ENCODE assay signal across 9 cellular contexts in genomic region chr1:232805269-232806070, GRCh38. TPM values are rescaled to one million over a fixed set of nuclear protein-coding genes. Genes with fewer than 3 reads are reported as not detected.
DNase-seq lines count a peak whose midpoint lies in the region; ATAC-seq, FAIRE-seq and TF ChIP-seq lines count a peak whose summit lies in the region.
"Had no signal": no experiment of that assay in that cellular context is flagged by ENCODE, and none has a peak within 500 bp of the region (broad histone marks: within the 10 kb centered on the region; RNA-seq: fewer than 3 reads in every experiment).

Gene MAP10, plus strand, starts transcription at chr1:232805416. Its CDS starts 34 bp downstream, at chr1:232805450.

- no peak for FAIRE-seq in HepG2 (lab: Jason Lieb, UNC)
- FAIRE-seq: A204.1 had no signal

- TF ChIP-seq POLR2A in HepG2 (IDR thresholded peaks at IDR 0.05; ENCODE audit: insufficient read depth in 1 of 2, low read depth in 2 of 2, low read length in 2 of 2) = no peak
- no peak for TF ChIP-seq POLR2A in esophagus muscularis mucosa (IDR thresholded peaks at IDR 0.05; ENCODE audit: low read depth)

- 3% methylated on average over 74 of the region's 74 CpGs for WGBS in liver
- WGBS in HepG2 (ENCODE audit: low lambda C conversion rate) = 74% methylated on average over 42 of the region's 74 CpGs
- WGBS in esophagus muscularis mucosa = 8% methylated on average over 26 of the region's 74 CpGs

- H3K36me3 ChIP-seq in liver (ENCODE audit: control insufficient read depth in 4 of 4, insufficient read depth in 3 of 4, low read depth in 1 of 4, low read length in 3 of 4) (no peaks in the 10 kb centered on the region), HepG2 (replicated peaks in 1 of 2; ENCODE audit: control insufficient read depth in 1 of 2, insufficient read depth in 2 of 2, low read length in 2 of 2) (no peaks in the 10 kb centered on the region), esophagus muscularis mucosa (no peaks in the 10 kb centered on the region), muscle layer of duodenum (ENCODE audit: control insufficient read depth in 1 of 2, insufficient read depth in 2 of 2, low read length in 2 of 2) (no peaks in the 10 kb centered on the region)

- BruUV-seq in HepG2 (replicated peaks; lab: Mats Ljungman, UMichigan) = no TSS peak

- CTCF ChIA-PET in HepG2 (lab: Yijun Ruan, JAX; ENCODE audit: low intra/inter-chr PET ratio, low total read pairs) = no interaction called here

- POLR2A ChIA-PET in HepG2 (lab: Yijun Ruan, JAX) = no interaction called here

- H3K27me3 ChIP-seq in liver (ENCODE audit: control insufficient read depth in 4 of 4, insufficient read depth in 4 of 4, low read length in 3 of 4) (no peaks in the 10 kb centered on the region), HepG2 (ENCODE audit: control insufficient read depth in 1 of 2, insufficient read depth in 2 of 2, low read length in 2 of 2) (no peaks in the 10 kb centered on the region; a peak in 1 of 5 replicates), esophagus muscularis mucosa (no peaks in the 10 kb centered on the region), muscle layer of duodenum (ENCODE audit: low read depth, low read length) (no peaks in the 10 kb centered on the region)

- no peak for DNase-seq in HepG2 (ENCODE audit: low spot score)
- peak; percentile 39 to 52 for DNase-seq in NOMO-1 (lab: John Stamatoyannopoulos, UW; ENCODE audit: unreplicated experiment in 2 of 2)
- DNase-seq in activated T-cell treated with anti-CD3 and anti-CD28 coated beads, Interleukin-2, amount 50 U/mL, for 48 hours = peak; percentile 79 to 84
- no peak for DNase-seq in esophagus muscularis mucosa (ENCODE audit: extremely low spot score)
- DNase-seq in stimulated activated CD8-positive, alpha-beta memory T cell treated with anti-CD3 and anti-CD28 coated beads, Interleukin-4, amount 100 ng/mL, for 48 hours = peak; percentile 83

- no peak for TF ChIP-seq CTCF in liver (IDR thresholded peaks at IDR 0.05; ENCODE audit: low read depth, low read length, missing input control)
- no peak for TF ChIP-seq CTCF in HepG2 (CRISPR knock-in tag; IDR thresholded peaks at IDR 0.05)
- no peak for TF ChIP-seq CTCF in esophagus muscularis mucosa (IDR thresholded peaks at IDR 0.05)

- H4K20me1 ChIP-seq in HepG2 (ENCODE audit: insufficient read depth, low read length) = no peaks in the 10 kb centered on the region

- H3K9me3 ChIP-seq in liver (ENCODE audit: control insufficient read depth in 4 of 4, low read length in 3 of 4) = no peaks in the 10 kb centered on the region
- no peaks in the 10 kb centered on the region for H3K9me3 ChIP-seq in HepG2 (ENCODE audit: low read length)
- H3K9me3 ChIP-seq in esophagus muscularis mucosa = peaks cover 0 to 7% (median 6%) of the 10 kb centered on the region in 4 donors
- H3K9me3 ChIP-seq in muscle layer of duodenum (ENCODE audit: control insufficient read depth in 1 of 2, low read length in 2 of 2) = peaks cover 0 to 15% of the 10 kb centered on the region in 2 donors

- peak within 1 kb of the TSS; percentile 73 to 79 for H3K27ac ChIP-seq in liver (ENCODE audit: low read depth in 1 of 2, low read length in 2 of 2)
- no peak within 1 kb of the TSS for H3K27ac ChIP-seq in HepG2 (ENCODE audit: extremely low read length, insufficient read depth, low read length)
- H3K27ac ChIP-seq in esophagus muscularis mucosa (replicated peaks in 1 of 4) = peak within 1 kb of the TSS; percentile 70 to 81 (median 76)
- peak within 1 kb of the TSS; percentile 69 for H3K27ac ChIP-seq in muscle layer of duodenum (ENCODE audit: low read length)

- ATAC-seq in HepG2 (no peak), HG03139 (IDR thresholded peaks at IDR 0.05; ENCODE audit: unreplicated experiment) (peak; percentile 94)

- intact Hi-C loops in HepG2 (cut with micrococcal nuclease; ENCODE audit: unreplicated experiment) = no loop called here
- intact Hi-C loops in esophagus muscularis mucosa (cut with DNase I) = no loop called here

- peak within 1 kb of the TSS; percentile 68 to 86 (median 83) for H3K4me3 ChIP-seq in liver (ENCODE audit: low read depth in 1 of 3, low read length in 3 of 3)
- H3K4me3 ChIP-seq in HepG2 (replicated peaks in 1 of 3; ENCODE audit: insufficient read depth in 1 of 3, low read depth in 2 of 3, low read length in 3 of 3) = no peak within 1 kb of the TSS
- peak within 1 kb of the TSS; percentile 73 to 82 (median 74) for H3K4me3 ChIP-seq in esophagus muscularis mucosa
- peak within 1 kb of the TSS; percentile 75 to 82 for H3K4me3 ChIP-seq in muscle layer of duodenum (ENCODE audit: low read depth in 1 of 2, low read length in 2 of 2)

- no peak within 1 kb of the TSS for H2AFZ ChIP-seq in HepG2 (ENCODE audit: low read length)

- no peak within 1 kb of the TSS for H3K4me2 ChIP-seq in HepG2 (ENCODE audit: low read depth, low read length)

- H3K9ac ChIP-seq in liver (ENCODE audit: low read depth in 1 of 2, low read length in 2 of 2) (peak within 1 kb of the TSS; percentile 50 to 61), HepG2 (ENCODE audit: insufficient read depth, low read depth, low read length) (no peak within 1 kb of the TSS)

- TF ChIP-seq EP300 in HepG2 (IDR thresholded peaks at IDR 0.05; ENCODE audit: low read depth in 2 of 2, low read length in 2 of 2) (no peak), HepG2 (CRISPR knock-in tag; IDR thresholded peaks at IDR 0.05; ENCODE audit: borderline replicate concordance) (no peak), esophagus muscularis mucosa (IDR thresholded peaks at IDR 0.05) (no peak)

- H3K4me1 ChIP-seq in liver (ENCODE audit: control insufficient read depth in 4 of 4, insufficient read depth in 4 of 4, low read length in 3 of 4) (peaks cover 0 to 14% (median 4%) of the 10 kb centered on the region in 4 donors), HepG2 (ENCODE audit: insufficient read depth, low read length) (peaks cover 9% of the 10 kb centered on the region), esophagus muscularis mucosa (peaks cover 12 to 23% (median 18%) of the 10 kb centered on the region in 4 donors), muscle layer of duodenum (ENCODE audit: control insufficient read depth in 1 of 2, insufficient read depth in 2 of 2, low read length in 2 of 2) (peaks cover 5 to 8% of the 10 kb centered on the region in 2 donors)

- no peaks in the 10 kb centered on the region for H3K79me2 ChIP-seq in HepG2 (ENCODE audit: insufficient read depth, low read length)

- TF ChIP-seq RAD21 in liver (IDR thresholded peaks at IDR 0.05) (peak in 1 of 2 donors; percentile 4), HepG2 (CRISPR knock-in tag; IDR thresholded peaks at IDR 0.05) (no peak)

- in situ Hi-C loops in HepG2 (cut with HindIII; ENCODE audit: extremely low pct_ligation_motif_present, low pct_unique_long_range_greater_than_20kb) = no loop called here

TF ChIP-seq in liver, 16 proteins besides CTCF, POLR2A, EP300 and RAD21 (continues in another document):
- TF ChIP-seq FOXA2 (IDR thresholded peaks at IDR 0.05) (no peak), TAF1 (conservative IDR thresholded peaks at IDR 0.05) (no peak), FOXA1 (IDR thresholded peaks at IDR 0.05) (no peak), MAX (IDR thresholded peaks at IDR 0.05) (no peak), HNF4G (IDR thresholded peaks at IDR 0.05) (no peak), HNF4A (conservative IDR thresholded peaks at IDR 0.05) (peak in 1 of 2 donors; percentile 11), SP1 (IDR thresholded peaks at IDR 0.05) (no peak), NR2F2 (IDR thresholded peaks at IDR 0.05) (no peak), JUND (IDR thresholded peaks at IDR 0.05) (no peak)

TF ChIP-seq in HepG2, 621 proteins besides CTCF, POLR2A, EP300 and RAD21:
- TF ChIP-seq ZNF530 (CRISPR knock-in tag; IDR thresholded peaks at IDR 0.05; ENCODE audit: low read depth) = no peak
- no peak for TF ChIP-seq HMGA1 (CRISPR knock-in tag; conservative IDR thresholded peaks at IDR 0.05)
- TF ChIP-seq MZF1 (CRISPR knock-in tag; IDR thresholded peaks at IDR 0.05; ENCODE audit: borderline replicate concordance) = no peak
- no peak for TF ChIP-seq XBP1 (CRISPR knock-in tag; IDR thresholded peaks at IDR 0.05)
- TF ChIP-seq PLRG1 (conservative IDR thresholded peaks at IDR 0.05) = no peak
- TF ChIP-seq AGO2 (optimal IDR thresholded peaks at IDR 0.05; ENCODE audit: low read depth, low read length) = no peak
- no peak for TF ChIP-seq PRMT3 (CRISPR knock-in tag; IDR thresholded peaks at IDR 0.05; ENCODE audit: borderline replicate concordance, low read depth)
- TF ChIP-seq ZNF670 (CRISPR knock-in tag; IDR thresholded peaks at IDR 0.05; ENCODE audit: borderline replicate concordance) = no peak

RNA-seq across cellular contexts. Expression of gene MAP10, which starts in this region (rescaled TPM):
- 1 to 10 TPM; 1.3 to 2.7 TPM for total RNA-seq in liver
- polyA plus RNA-seq in liver = 1 to 10 TPM in 1 of 2 donors, under 1 TPM in 1; 0.96 to 2.3 TPM
- total RNA-seq in HepG2 (2016; rRNA removed; fragmentation: Illumina TruSeq; extraction: Trizol) = not detected in 2 replicates
- total RNA-seq in HepG2 (2016; cell fraction: cytosol; rRNA removed; fragmentation: Illumina TruSeq; extraction: Trizol; ENCODE audit: low read depth) = not detected in 2 replicates
- total RNA-seq in HepG2 (2016; cell fraction: insoluble cytoplasmic fraction; rRNA removed; fragmentation: Illumina TruSeq; extraction: Trizol) = not detected in 2 replicates
- not detected in 2 replicates for total RNA-seq in HepG2 (2016; cell fraction: membrane; rRNA removed; fragmentation: Illumina TruSeq; extraction: Trizol)
- not detected in 2 replicates for total RNA-seq in HepG2 (2016; cell fraction: nucleus; rRNA removed; fragmentation: Illumina TruSeq; extraction: Trizol)
- not detected in 2 replicates for polyA plus RNA-seq in HepG2 (2011; rRNA removed)
- not detected in 2 replicates for polyA plus RNA-seq in HepG2 (2011; cell fraction: cytosol; rRNA removed)
- polyA plus RNA-seq in HepG2 (2011; cell fraction: nucleus; rRNA removed) = not detected in 2 replicates
- polyA plus RNA-seq in HepG2 (2012) = not detected in 2 replicates
- polyA plus RNA-seq in HepG2 (2016; cell fraction: cytosol; fragmentation: Illumina TruSeq; extraction: Trizol; ENCODE audit: low read depth) = not detected in 2 replicates
- not detected in 2 replicates for polyA plus RNA-seq in HepG2 (2016; cell fraction: insoluble cytoplasmic fraction; fragmentation: Illumina TruSeq; extraction: Trizol; ENCODE audit: low read depth)
- not detected in 2 replicates for polyA plus RNA-seq in HepG2 (2016; cell fraction: membrane; fragmentation: Illumina TruSeq; extraction: Trizol; ENCODE audit: low read depth)
- polyA plus RNA-seq in HepG2 (2016; cell fraction: nucleus; fragmentation: Illumina TruSeq; extraction: Trizol; ENCODE audit: insufficient read depth, low read depth) = not detected in 2 replicates
- not detected in 2 replicates for polyA minus RNA-seq in HepG2 (2011; rRNA and poly(A)+ RNA removed; ENCODE audit: low replicate concordance)
- polyA minus RNA-seq in HepG2 (2011; cell fraction: cytosol; rRNA and poly(A)+ RNA removed) = not detected in 2 replicates
- not detected in 2 replicates for polyA minus RNA-seq in HepG2 (2011; cell fraction: nucleus; rRNA and poly(A)+ RNA removed)
- total RNA-seq in esophagus muscularis mucosa = 1 to 10 TPM; 1.0 to 1.6 (median 1.4) TPM

Comparison
In these comparisons a context has a peak if more than half of its experiments do, and no peak if none do; other contexts are left out.
1. H3K4me3 ChIP-seq: peak in liver (3 of 3), esophagus muscularis mucosa (4 of 4) and muscle layer of duodenum (2 of 2); none in HepG2 (0 of 3).
2. DNase-seq: peak in NOMO-1 (2 of 2), activated T-cell treated with anti-CD3 and anti-CD28 coated beads, Interleukin-2, amount 50 U/mL, for 48 hours (2 of 2) and stimulated activated CD8-positive, alpha-beta memory T cell treated with anti-CD3 and anti-CD28 coated beads, Interleukin-4, amount 100 ng/mL, for 48 hours (single experiment); none in HepG2 (single experiment) and esophagus muscularis mucosa (single experiment).